ENCODE assay signal across 13 cellular contexts in genomic region chr9:109705515-109705914, GRCh38.
DNase-seq lines count a peak whose midpoint lies in the region; ATAC-seq and TF ChIP-seq lines count a peak whose summit lies in the region.
"Had no signal": no experiment of that assay in that cellular context is flagged by ENCODE, and none has a peak within 500 bp of the region (broad histone marks: within the 10 kb centered on the region; RNA-seq: fewer than 3 reads in every experiment).

No MANE protein-coding gene starts in this region.

- no peak for TF ChIP-seq EP300 in ovary (IDR thresholded peaks at IDR 0.05)

- no peaks in the 10 kb centered on the region for H3K36me3 Mint-ChIP-seq in CD4-positive, alpha-beta T cell (ENCODE audit: low read depth)
- no peaks in the 10 kb centered on the region for H3K36me3 Mint-ChIP-seq in activated naive CD8-positive, alpha-beta T cell treated with anti-CD3 and anti-CD28 coated beads for 36 hours

- H3K9me3 Mint-ChIP-seq in CD4-positive, alpha-beta T cell: no peaks in the 10 kb centered on the region
- no peaks in the 10 kb centered on the region for H3K9me3 Mint-ChIP-seq in activated naive CD8-positive, alpha-beta T cell treated with anti-CD3 and anti-CD28 coated beads for 36 hours

- H3K27ac Mint-ChIP-seq in CD4-positive, alpha-beta T cell: no peak overlapping the region
- no peak overlapping the region for H3K27ac Mint-ChIP-seq in activated naive CD8-positive, alpha-beta T cell treated with anti-CD3 and anti-CD28 coated beads for 36 hours
- H3K27ac Mint-ChIP-seq: B cell had no signal

- peak; percentile 58 for ATAC-seq in SK-N-SH treated with all-trans-retinoic acid at 6 μM for 48 hours
- no peak for ATAC-seq in CD4-positive, alpha-beta T cell (ENCODE audit: poor library complexity)

- H3K36me3 ChIP-seq in ovary: no peaks in the 10 kb centered on the region
- H3K36me3 ChIP-seq: adrenal gland, prostate gland had no signal

- TF ChIP-seq POLR2A in ovary (IDR thresholded peaks at IDR 0.05): no peak

- POLR2A ChIA-PET in CD4-positive, alpha-beta T cell (lab: Charles Lee): no interaction called here

- no peak overlapping the region for H3K4me3 ChIP-seq in fibroblast of pulmonary artery (replicated peaks; ENCODE audit: low read depth, low read length)
- no peak overlapping the region for H3K4me3 ChIP-seq in ovary
- H3K4me3 ChIP-seq: adrenal gland, prostate gland had no signal

- no peaks in the 10 kb centered on the region for H3K27me3 Mint-ChIP-seq in CD4-positive, alpha-beta T cell
- H3K27me3 Mint-ChIP-seq in activated naive CD8-positive, alpha-beta T cell treated with anti-CD3 and anti-CD28 coated beads for 36 hours: no peaks in the 10 kb centered on the region

- CTCF ChIA-PET in CD4-positive, alpha-beta T cell (lab: Charles Lee): no interaction called here

- peak; percentile 12 for TF ChIP-seq CTCF in fibroblast of pulmonary artery (IDR thresholded peaks at IDR 0.05; ENCODE audit: low read length, missing control alignments)
- TF ChIP-seq CTCF in CD4-positive, alpha-beta T cell (IDR thresholded peaks at IDR 0.05): no peak
- no peak for TF ChIP-seq CTCF in ovary (IDR thresholded peaks at IDR 0.05)

- H3K27me3 ChIP-seq in CD4-positive, alpha-beta T cell (ENCODE audit: control insufficient read depth, insufficient read depth, low read length): no peaks in the 10 kb centered on the region
- no peaks in the 10 kb centered on the region for H3K27me3 ChIP-seq in ovary
- H3K27me3 ChIP-seq: adrenal gland had no signal

- intact Hi-C loops in CD4-positive, alpha-beta T cell (cut with DNase I, micrococcal nuclease): no loop called here
- intact Hi-C loops in ovary (cut with DNase I): no loop called here

- H3K4me3 Mint-ChIP-seq in CD4-positive, alpha-beta T cell: no peak overlapping the region
- no peak overlapping the region for H3K4me3 Mint-ChIP-seq in activated naive CD8-positive, alpha-beta T cell treated with anti-CD3 and anti-CD28 coated beads for 36 hours
- H3K4me3 Mint-ChIP-seq: B cell had no signal

- H3K27ac ChIP-seq in CD4-positive, alpha-beta T cell (ENCODE audit: low read depth, low read length): no peak overlapping the region
- no peak overlapping the region for H3K27ac ChIP-seq in ovary
- H3K27ac ChIP-seq: adrenal gland, prostate gland had no signal

- DNase-seq in A172 (ENCODE audit: low spot score): peak; percentile 74
- DNase-seq in HCEC 1CT: peak; percentile 37
- peak; percentile 40 for DNase-seq in fibroblast of pulmonary artery (ENCODE audit: low read depth)
- no peak for DNase-seq in CD4-positive, alpha-beta T cell
- no peak for DNase-seq in activated naive CD8-positive, alpha-beta T cell treated with anti-CD3 and anti-CD28 coated beads for 36 hours
- no peak for DNase-seq in ovary
- DNase-seq in NK-92 (lab: John Stamatoyannopoulos, UW; ENCODE audit: unreplicated experiment): no peak
- DNase-seq: activated CD8-positive, alpha-beta memory T cell treated with anti-CD3 and anti-CD28 coated beads, Interleukin-2, amount 50 U/mL, for 4 hours; adrenal gland; NK-92 treated with Interleukin-12 subunit alpha and Interleukin-12 subunit beta, amount 100 ng/mL, for 24 hours had no signal

- H3K4me1 Mint-ChIP-seq in CD4-positive, alpha-beta T cell (ENCODE audit: low read depth): no peaks in the 10 kb centered on the region
- H3K4me1 Mint-ChIP-seq in activated naive CD8-positive, alpha-beta T cell treated with anti-CD3 and anti-CD28 coated beads for 36 hours: no peaks in the 10 kb centered on the region
- H3K4me1 Mint-ChIP-seq: B cell had no signal

- no peaks in the 10 kb centered on the region for H3K9me3 ChIP-seq in CD4-positive, alpha-beta T cell (ENCODE audit: control insufficient read depth, low read length)
- H3K9me3 ChIP-seq in ovary: no peaks in the 10 kb centered on the region
- H3K9me3 ChIP-seq: adrenal gland, prostate gland had no signal

- peaks cover 3% of the 10 kb centered on the region for H3K4me1 ChIP-seq in ovary (ENCODE audit: insufficient read depth)
- H3K4me1 ChIP-seq: adrenal gland, prostate gland had no signal

TF ChIP-seq in SK-N-SH treated with all-trans-retinoic acid at 6 μM for 48 hours, 23 proteins besides CTCF, POLR2A, EP300 and RAD21:
- TF ChIP-seq OSR1 (CRISPR knock-in tag; IDR thresholded peaks at IDR 0.05): no peak
- TF ChIP-seq SNAI2 (CRISPR knock-in tag; IDR thresholded peaks at IDR 0.05): no peak
- TF ChIP-seq ESRRG (CRISPR knock-in tag; IDR thresholded peaks at IDR 0.05): no peak
- TF ChIP-seq ZNF70 (CRISPR knock-in tag; IDR thresholded peaks at IDR 0.05): no peak
- no peak for TF ChIP-seq ZC3H10 (CRISPR knock-in tag; IDR thresholded peaks at IDR 0.05)
TF ChIP-seq in SK-N-SH treated with all-trans-retinoic acid at 6 μM for 48 hours: peak in this region for 0.

Comparison
In these comparisons a context has a peak if more than half of its experiments do, and no peak if none do; other contexts are left out.
1. DNase-seq: peak in A172 (single experiment), HCEC 1CT (single experiment) and fibroblast of pulmonary artery (single experiment); none in CD4-positive, alpha-beta T cell (0 of 10), activated naive CD8-positive, alpha-beta T cell treated with anti-CD3 and anti-CD28 coated beads for 36 hours (single experiment), ovary (0 of 5) and NK-92 (single experiment).